Comparison of ENCODE assay signal across 8 cellular contexts in the genomic region with DNA sequence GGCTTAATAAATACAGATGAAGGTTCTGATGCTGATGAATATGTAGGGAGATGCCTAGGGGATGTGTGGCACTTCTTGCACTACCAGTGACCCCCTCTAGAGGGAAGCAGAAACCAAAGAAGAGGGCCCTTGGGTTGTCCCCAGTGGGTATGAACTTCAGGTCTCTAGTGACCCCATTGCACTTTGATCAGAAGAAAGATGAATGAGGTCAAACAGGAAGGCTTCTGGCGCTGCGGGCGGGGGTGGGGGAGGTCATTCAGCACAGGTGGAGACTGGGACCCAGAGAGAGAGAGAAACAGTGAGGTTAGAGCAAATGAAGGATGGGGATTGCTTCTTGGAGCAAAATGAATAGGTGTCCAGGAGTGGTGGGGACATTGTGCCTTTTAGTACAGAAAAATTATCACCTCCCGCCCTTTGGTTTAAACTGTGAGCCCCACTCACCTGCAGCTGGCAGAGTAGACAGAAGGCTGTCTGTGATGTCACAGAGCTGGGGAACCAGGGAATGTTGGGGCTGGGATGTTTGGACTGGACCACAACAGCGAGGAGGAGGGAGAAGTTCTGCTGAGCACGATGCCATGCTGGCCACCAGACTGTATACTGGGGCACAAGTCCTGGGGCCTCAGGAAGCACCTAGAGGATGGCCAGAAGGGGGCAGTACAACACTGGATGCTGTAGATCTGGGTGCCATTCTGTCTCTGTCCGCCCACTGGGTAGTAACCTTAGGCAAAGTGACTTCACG. TPM values are rescaled to one million over a fixed set of nuclear protein-coding genes. Genes with fewer than 3 reads are reported as not detected.
DNase-seq lines count a peak whose midpoint lies in the region; ATAC-seq, FAIRE-seq and TF ChIP-seq lines count a peak whose summit lies in the region.

A gene with protein sequence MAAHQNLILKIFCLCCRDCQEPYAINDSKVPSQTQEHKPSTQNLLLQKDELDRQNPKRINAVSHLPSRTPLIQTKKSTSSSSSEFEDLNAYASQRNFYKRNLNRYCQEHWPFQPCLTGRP (minus strand): TSS at position 599 of the 739 bp plus-strand sequence. CDS start 10,469 bp downstream, outside the sequence.

- H3K4me1 Mint-ChIP-seq in MCF 10A (ENCODE audit: insufficient read depth, unreplicated experiment) = peaks cover 32% of the 10 kb centered on the region

- ATAC-seq in HG03039 (IDR thresholded peaks at IDR 0.05; ENCODE audit: unreplicated experiment) (peak; percentile 56), left colon (peak; percentile 99)

- H3K27ac Mint-ChIP-seq in MCF 10A (ENCODE audit: low read depth, unreplicated experiment) = no peak within 1 kb of the TSS

- peak; percentile 85 for FAIRE-seq in GM18507 (lab: Jason Lieb, UNC)

- CTCF ChIA-PET in MCF 10A (lab: Yijun Ruan, JAX) = interaction anchor here (0.6 to 9.3 kb wide), 62 partner anchors 10 to 1173 kb away, joined by 3 to 250 read pairs (median 5); a partner anchor contains a TSS

- peak; percentile 81 for TF ChIP-seq CTCF in VCaP (conservative IDR thresholded peaks at IDR 0.05)
- TF ChIP-seq CTCF in MCF 10A (IDR thresholded peaks at IDR 0.05; ENCODE audit: unreplicated experiment) = peak; percentile 84

- H3K4me3 Mint-ChIP-seq in MCF 10A (ENCODE audit: unreplicated experiment) = no peak within 1 kb of the TSS

- no peaks in the 10 kb centered on the region for H3K9me3 Mint-ChIP-seq in MCF 10A (ENCODE audit: unreplicated experiment)

- BruUV-seq in MCF 10A (replicated peaks; lab: Mats Ljungman, UMichigan) = no TSS peak

- H3K27ac ChIP-seq in VCaP = no peak within 1 kb of the TSS

- intact Hi-C loops in MCF 10A (cut with micrococcal nuclease) = loop anchor here (1.0 kb wide), 4 partner anchors 58 to 843 kb away; no protein-coding TSS in a partner anchor
- intact Hi-C loops in left colon (cut with DNase I, micrococcal nuclease) = loop anchor here in 1 of 2 donors (5.0 to 10.0 kb wide), 2 partner anchors 233 to 331 kb away; no protein-coding TSS in a partner anchor

- POLR2A ChIA-PET in MCF 10A (lab: Yijun Ruan, JAX) = interaction anchor here (0.8 to 1.2 kb wide), 2 partner anchors 40 to 325 kb away, joined by 3 to 4 read pairs; no protein-coding TSS in a partner anchor

- no peaks in the 10 kb centered on the region for H3K36me3 Mint-ChIP-seq in MCF 10A (ENCODE audit: insufficient read depth, unreplicated experiment)

- H3K27me3 Mint-ChIP-seq in MCF 10A (ENCODE audit: insufficient read depth, unreplicated experiment) = no peaks in the 10 kb centered on the region

- peak; percentile 36 for DNase-seq in 8988T
- DNase-seq in GM18507 (ENCODE audit: extremely low spot score, insufficient read length, low read depth) = no peak
- peak; percentile 26 for DNase-seq in NCI-H2171 (lab: John Stamatoyannopoulos, UW)
- DNase-seq in MCF 10A (ENCODE audit: unreplicated experiment) = peak; percentile 90
- peak; percentile 73 to 78 for DNase-seq in left colon
- DNase-seq in stimulated activated CD4-positive, alpha-beta T cell treated with anti-CD3 and anti-CD28 coated beads, TNF-alpha, amount 100 ng/mL, for 4 hours (ENCODE audit: low read depth in 3 of 3) = peak in 2 of 3 experiments; percentile 54 to 76

RNA-seq across cellular contexts. Expression of the gene that starts here (rescaled TPM):
- total RNA-seq in MCF 10A (2022) (not detected in 2 replicates), left colon (not detected)

Comparison
In these comparisons a context has a peak if more than half of its experiments do, and no peak if none do; other contexts are left out.
1. Peak in DNase-seq in MCF 10A; RNA of the gene not detected or under 1 TPM.
2. Peak in DNase-seq and ATAC-seq in left colon; RNA of the gene not detected or under 1 TPM.